In genomic region chr12:3604750-3605638, GRCh38 we compare ENCODE assay signal across 7 cellular contexts.
DNase-seq lines count a peak whose midpoint lies in the region; ATAC-seq and TF ChIP-seq lines count a peak whose summit lies in the region.

No MANE protein-coding gene starts in this region.

- WGBS in stomach, 5 donors = 12 to 23% (median 17%) methylated on average over 14 of the region's 14 CpGs

- H3K36me3 ChIP-seq in RWPE2 (ENCODE audit: low read depth) (no peaks in the 10 kb centered on the region), stomach (no peaks in the 10 kb centered on the region)

- no peak for TF ChIP-seq EP300 in stomach (IDR thresholded peaks at IDR 0.05)

- H3K27me3 ChIP-seq in RWPE2 (ENCODE audit: insufficient read depth, poor library complexity, severe bottlenecking) = no peaks in the 10 kb centered on the region
- peaks cover 0 to 46% (median 4%) of the 10 kb centered on the region in 3 donors for H3K27me3 ChIP-seq in stomach

- H3K4me3 ChIP-seq in RWPE2 (ENCODE audit: severe bottlenecking) (no peak overlapping the region), stomach (no peak overlapping the region)

- ATAC-seq in RWPE2 (ENCODE audit: low read depth) = peak; percentile 71
- peak; percentile 79 to 83 for ATAC-seq in left cardiac atrium
- ATAC-seq in HG02642 (IDR thresholded peaks at IDR 0.05; ENCODE audit: poor library complexity, unreplicated experiment) = no peak
- ATAC-seq in GM21447 (IDR thresholded peaks at IDR 0.05; ENCODE audit: unreplicated experiment) = no peak

- H3K9me3 ChIP-seq in RWPE2 (ENCODE audit: severe bottlenecking) (no peaks in the 10 kb centered on the region), stomach (no peaks in the 10 kb centered on the region)

- TF ChIP-seq POLR2A in stomach (IDR thresholded peaks at IDR 0.05) = no peak

- H3K4me1 ChIP-seq in RWPE2 (ENCODE audit: insufficient read depth, poor library complexity, severe bottlenecking) (no peaks in the 10 kb centered on the region), stomach (peaks cover 0 to 12% (median 3%) of the 10 kb centered on the region in 4 donors)

- TF ChIP-seq CTCF in RWPE2 (IDR thresholded peaks at IDR 0.05; ENCODE audit: poor library complexity, severe bottlenecking) (no peak), stomach (IDR thresholded peaks at IDR 0.05) (no peak)

- H3K27ac ChIP-seq in RWPE2 (ENCODE audit: poor library complexity, severe bottlenecking) = no peak overlapping the region
- H3K27ac ChIP-seq in stomach = no peak overlapping the region

- DNase-seq in M059J (ENCODE audit: low read depth) (peak; percentile 17), RWPE2 (ENCODE audit: low spot score) (no peak), left cardiac atrium (peak; percentile 72), stomach (peak; percentile 61)
- DNase-seq in activated CD4-positive, CD25-positive, alpha-beta regulatory T cell treated with anti-CD3 and anti-CD28 coated beads, Interleukin-2, amount 50 U/mL, for 72 hours = no peak

- intact Hi-C loops in left cardiac atrium (cut with DNase I) (loop anchor here in 1 of 2 donors (5.0 kb wide), 1 partner anchor 73 kb away; no protein-coding TSS in a partner anchor), stomach (cut with DNase I; ENCODE audit: low total_unique reads) (no loop called here)

Comparison
In these comparisons a context has a peak if more than half of its experiments do, and no peak if none do; other contexts are left out.
1. DNase-seq: peak in M059J (single experiment), left cardiac atrium (single experiment) and stomach (single experiment); none in RWPE2 (single experiment) and activated CD4-positive, CD25-positive, alpha-beta regulatory T cell treated with anti-CD3 and anti-CD28 coated beads, Interleukin-2, amount 50 U/mL, for 72 hours (single experiment).
2. ATAC-seq: peak in RWPE2 (single experiment) and left cardiac atrium (2 of 2); none in HG02642 (single experiment) and GM21447 (single experiment).